ENCODE assay signal across 25 cellular contexts in genomic region chr13:39481493-39481892, GRCh38.
"Had no signal": no experiment of that assay in that cellular context is flagged by ENCODE, and none has a peak within 500 bp of the region (broad histone marks: within the 10 kb centered on the region; RNA-seq: fewer than 3 reads in every experiment).

No MANE protein-coding gene starts in this region.

- H3K9me3 ChIP-seq: ascending aorta, esophagus squamous epithelium, mucosa of descending colon, neutrophil, stomach, thyroid gland, upper lobe of left lung had no signal

- H3K36me3 ChIP-seq: ascending aorta, cardiac muscle cell, esophagus squamous epithelium, neutrophil, stomach, thyroid gland, upper lobe of left lung, WERI-Rb-1 had no signal

- H3K27ac ChIP-seq: ascending aorta, cardiac muscle cell, coronary artery, esophagus squamous epithelium, neutrophil, skin epidermis, stomach, thyroid gland, upper lobe of left lung, WERI-Rb-1 had no signal

- H3K27me3 ChIP-seq: ascending aorta, cardiac muscle cell, esophagus squamous epithelium, neutrophil, stomach, thyroid gland, upper lobe of left lung had no signal

- DNase-seq: activated CD4-positive, alpha-beta T cell treated with anti-CD3 and anti-CD28 coated beads for 48 hours; activated CD4-positive, alpha-beta T cell treated with anti-CD3 and anti-CD28 coated beads, Interleukin-2, amount 50 U/mL, for 48 hours; activated CD8-positive, alpha-beta memory T cell treated with anti-CD3 and anti-CD28 coated beads for 24 hours; activated gamma-delta T cell; activated naive CD4-positive, alpha-beta T cell treated with anti-CD3 and anti-CD28 coated beads, Interleukin-2, amount 10 ng/mL, durations not matched to agents 7 days and 5 days; activated naive CD8-positive, alpha-beta T cell treated with anti-CD3 and anti-CD28 coated beads, Interleukin-2, amount 10 ng/mL, durations not matched to agents 7 days and 5 days; effector memory CD8-positive, alpha-beta T cell; esophagus squamous epithelium; foreskin fibroblast; head of caudate nucleus; mucosa of descending colon; stimulated activated CD4-positive, alpha-beta T cell treated with anti-CD3 and anti-CD28 coated beads, Interleukin-4, amount 100 ng/mL, for 4 hours; stimulated activated CD8-positive, alpha-beta memory T cell treated with anti-CD3 and anti-CD28 coated beads, Interleukin-4, amount 100 ng/mL, for 48 hours; stomach; SW 1271; T-helper 9 cell; thyroid gland; upper lobe of left lung; WERI-Rb-1 had no signal

- H3K4me3 ChIP-seq: ascending aorta, cardiac muscle cell, coronary artery, esophagus squamous epithelium, lung, mucosa of descending colon, skin epidermis, stomach, thyroid gland, upper lobe of left lung had no signal

- H3K4me1 ChIP-seq: stomach, thyroid gland, upper lobe of left lung had no signal
